8 cellular contexts compared by ENCODE assay signal in genomic region chr19:9828551-9829063, GRCh38.
DNase-seq lines count a peak whose midpoint lies in the region; ATAC-seq and TF ChIP-seq lines count a peak whose summit lies in the region.

No MANE protein-coding gene starts in this region.

- H3K9me3 ChIP-seq in ES-I3 (ENCODE audit: control insufficient read depth, insufficient read depth, low read length) (no peaks in the 10 kb centered on the region), parathyroid adenoma (ENCODE audit: control insufficient read depth, low read length) (no peaks in the 10 kb centered on the region)

- no peaks in the 10 kb centered on the region for H3K27me3 ChIP-seq in parathyroid adenoma (ENCODE audit: control insufficient read depth, insufficient read depth, low read length)

- peak overlapping the region; percentile 75 for H3K4me2 ChIP-seq in parathyroid adenoma (ENCODE audit: low read length)

- H3K36me3 ChIP-seq in ES-I3 (ENCODE audit: insufficient read depth, low read length) (peaks cover 9% of the 10 kb centered on the region), parathyroid adenoma (ENCODE audit: control insufficient read depth, insufficient read depth, low read length) (no peaks in the 10 kb centered on the region)

- H3K9ac ChIP-seq in ES-I3 (ENCODE audit: low read depth, low read length) (peak overlapping the region; percentile 91), parathyroid adenoma (peak overlapping the region; percentile 98)

- ATAC-seq in GM21737 (IDR thresholded peaks at IDR 0.05; ENCODE audit: unreplicated experiment) (no peak), HG02885 (IDR thresholded peaks at IDR 0.05; ENCODE audit: poor library complexity, unreplicated experiment) (no peak), HG03432 (IDR thresholded peaks at IDR 0.05; ENCODE audit: unreplicated experiment) (no peak)

- H3K79me2 ChIP-seq in parathyroid adenoma = peaks cover 38% of the 10 kb centered on the region

- H3K4me1 ChIP-seq in ES-I3 (ENCODE audit: insufficient read depth, low read length) (no peaks in the 10 kb centered on the region; the same call in 1 of the 2 replicates), parathyroid adenoma (peaks cover 7% of the 10 kb centered on the region)

- DNase-seq in RKO (ENCODE audit: low spot score) (peak; percentile 41), epithelial cell of prostate (ENCODE audit: low read depth, low spot score) (no peak), NCI-H1417 (lab: John Stamatoyannopoulos, UW) (no peak)

- H3K27ac ChIP-seq in epithelial cell of prostate (peak overlapping the region; percentile 74), parathyroid adenoma (peak overlapping the region; percentile 81)

- no peak overlapping the region for H2AFZ ChIP-seq in parathyroid adenoma

- TF ChIP-seq CTCF in parathyroid adenoma (IDR thresholded peaks at IDR 0.05) = no peak

- H3K4me3 ChIP-seq in parathyroid adenoma (ENCODE audit: low read depth, low read length) = peak overlapping the region; percentile 93
